Comparison of ENCODE assay signal across 21 cellular contexts in the genomic region with DNA sequence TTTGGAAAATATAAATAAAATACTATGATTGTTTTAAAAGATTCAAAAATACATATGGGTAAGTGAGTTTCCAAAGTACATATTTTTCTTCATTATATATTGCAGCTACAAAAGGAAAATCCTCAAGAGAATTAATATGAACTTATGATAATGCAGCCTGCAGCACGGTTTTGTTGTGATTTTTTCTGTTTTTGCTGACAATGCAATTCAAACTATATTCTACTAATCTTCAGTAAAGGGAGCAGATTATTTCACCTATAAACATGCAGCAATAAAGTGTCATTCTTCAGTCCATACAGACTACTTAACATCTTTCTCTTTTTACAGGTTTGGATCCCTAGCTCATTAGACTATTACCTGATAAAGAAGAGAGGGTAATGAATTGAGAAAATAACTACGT.
DNase-seq lines count a peak whose midpoint lies in the region; ATAC-seq, FAIRE-seq and TF ChIP-seq lines count a peak whose summit lies in the region.
"Had no signal": no experiment of that assay in that cellular context is flagged by ENCODE, and none has a peak within 500 bp of the region (broad histone marks: within the 10 kb centered on the region; RNA-seq: fewer than 3 reads in every experiment).

No MANE protein-coding gene starts in this region.

- in situ Hi-C loops in HepG2 (cut with HindIII; ENCODE audit: extremely low pct_ligation_motif_present, low pct_unique_long_range_greater_than_20kb), result no loop called here

- no peaks in the 10 kb centered on the region for H4K20me1 ChIP-seq in HepG2 (ENCODE audit: insufficient read depth, low read length)

- no peak overlapping the region for H3K9ac ChIP-seq in HepG2 (ENCODE audit: insufficient read depth, low read depth, low read length)

- CTCF ChIA-PET in HepG2 (lab: Yijun Ruan, JAX; ENCODE audit: low intra/inter-chr PET ratio, low total read pairs), result no interaction called here

- H3K36me3 Mint-ChIP-seq in brain (no peaks in the 10 kb centered on the region), nephron (ENCODE audit: low read depth) (no peaks in the 10 kb centered on the region)

- BruUV-seq in HepG2 (replicated peaks; lab: Mats Ljungman, UMichigan), result no TSS peak

- H2AFZ ChIP-seq in HepG2 (ENCODE audit: low read length), result no peak overlapping the region

- TF ChIP-seq CTCF in HepG2 (CRISPR knock-in tag; IDR thresholded peaks at IDR 0.05) (no peak), right lobe of liver (IDR thresholded peaks at IDR 0.05) (no peak), brain (conservative IDR thresholded peaks at IDR 0.05) (no peak), nephron (IDR thresholded peaks at IDR 0.05; ENCODE audit: unreplicated experiment in 3 of 3) (no peak)

- ATAC-seq in HepG2 (no peak), right lobe of liver (no peak), aorta (ENCODE audit: low FRiP score) (peak; percentile 38)
- ATAC-seq: HCT116 had no signal

- no peaks in the 10 kb centered on the region for H3K36me3 ChIP-seq in HepG2 (replicated peaks in 1 of 2; ENCODE audit: control insufficient read depth in 1 of 2, insufficient read depth in 2 of 2, low read length in 2 of 2)
- H3K36me3 ChIP-seq in right lobe of liver, result no peaks in the 10 kb centered on the region
- H3K36me3 ChIP-seq in aorta (ENCODE audit: control insufficient read depth in 1 of 2, insufficient read depth in 2 of 2, low read length in 1 of 2), result no peaks in the 10 kb centered on the region

- DNase-seq in HepG2 (ENCODE audit: low spot score) (no peak), right lobe of liver (no peak), aorta (no peak), head of caudate nucleus (no peak), NCI-H2107 treated with DMSO at 0.1 percent for 48 hours (lab: John Stamatoyannopoulos, UW; ENCODE audit: unreplicated experiment) (no peak)
- DNase-seq in stimulated activated CD4-positive, alpha-beta T cell treated with anti-CD3 and anti-CD28 coated beads, Interleukin-2, amount 100 ng/mL, for 24 hours, result no peak
- DNase-seq: 8988T; ACHN; CD4-positive, alpha-beta T cell; DMS153; DMS79 treated with DMSO at 0.1 percent for 48 hours; EL; GDM1 had no signal

- no peak for TF ChIP-seq POLR2A in HepG2 (IDR thresholded peaks at IDR 0.05; ENCODE audit: insufficient read depth in 1 of 2, low read depth in 2 of 2, low read length in 2 of 2)
- TF ChIP-seq POLR2A in right lobe of liver (IDR thresholded peaks at IDR 0.05), result no peak

- WGBS in HepG2 (ENCODE audit: low lambda C conversion rate), result 13% methylated on average over 2 of the region's 2 CpGs
- WGBS in right lobe of liver (ENCODE audit: insufficient coverage, low coverage, low lambda C conversion rate, missing lambda C conversion rate), result 49% methylated on average over 2 of the region's 2 CpGs
- 40 to 54% methylated on average over 2 of the region's 2 CpGs for WGBS in aorta, 2 donors

- POLR2A ChIA-PET in HepG2 (lab: Yijun Ruan, JAX), result no interaction called here

- H3K27ac ChIP-seq in HepG2 (ENCODE audit: extremely low read length, insufficient read depth, low read length) (no peak overlapping the region), right lobe of liver (no peak overlapping the region), aorta (ENCODE audit: low read depth in 1 of 2, low read length in 2 of 2) (no peak overlapping the region)
- H3K27ac ChIP-seq: HL-60 had no signal

- H3K79me2 ChIP-seq in HepG2 (ENCODE audit: insufficient read depth, low read length), result no peaks in the 10 kb centered on the region

- H3K9me3 Mint-ChIP-seq in brain (no peaks in the 10 kb centered on the region), nephron (no peaks in the 10 kb centered on the region)
- H3K9me3 Mint-ChIP-seq: CD4-positive, alpha-beta T cell had no signal

- H3K4me3 Mint-ChIP-seq in brain (peak overlapping the region; percentile 23 to 83 (median 75)), nephron (peak overlapping the region; percentile 74 to 88 (median 86))
- H3K4me3 Mint-ChIP-seq: CD4-positive, alpha-beta T cell; IgD-negative memory B cell had no signal

- intact Hi-C loops in HepG2 (cut with micrococcal nuclease; ENCODE audit: unreplicated experiment), result no loop called here
- intact Hi-C loops in right lobe of liver (cut with DNase I), result no loop called here
- intact Hi-C loops in aorta (cut with DNase I), result no loop called here
- intact Hi-C loops in head of caudate nucleus (cut with DNase I), result no loop called here

- H3K4me1 ChIP-seq in HepG2 (ENCODE audit: insufficient read depth, low read length) (no peaks in the 10 kb centered on the region), right lobe of liver (no peaks in the 10 kb centered on the region), aorta (ENCODE audit: control insufficient read depth in 1 of 2, insufficient read depth in 2 of 2, low read length in 2 of 2) (no peaks in the 10 kb centered on the region)

- no peak for TF ChIP-seq RAD21 in HepG2 (CRISPR knock-in tag; IDR thresholded peaks at IDR 0.05)

- H3K27ac Mint-ChIP-seq in brain (peak overlapping the region; percentile 34 to 82 (median 41)), nephron (peak overlapping the region; percentile 85 to 96 (median 95))
- H3K27ac Mint-ChIP-seq: CD4-positive, alpha-beta T cell; IgD-negative memory B cell had no signal

- no peaks in the 10 kb centered on the region for H3K9me3 ChIP-seq in HepG2 (ENCODE audit: low read length)
- H3K9me3 ChIP-seq in right lobe of liver, result no peaks in the 10 kb centered on the region
- H3K9me3 ChIP-seq in aorta (ENCODE audit: control insufficient read depth, low read length), result no peaks in the 10 kb centered on the region

- H3K27me3 Mint-ChIP-seq in brain, result peaks cover 4% of the 10 kb centered on the region
- no peaks in the 10 kb centered on the region for H3K27me3 Mint-ChIP-seq in nephron (ENCODE audit: low read depth)
- H3K27me3 Mint-ChIP-seq: CD4-positive, alpha-beta T cell; IgD-negative memory B cell had no signal

- no peak overlapping the region for H3K4me2 ChIP-seq in HepG2 (ENCODE audit: low read depth, low read length)

- FAIRE-seq in HepG2 (lab: Jason Lieb, UNC), result no peak
- FAIRE-seq: GM12892, GM19239, H54 had no signal

- no peak for TF ChIP-seq EP300 in HepG2 (IDR thresholded peaks at IDR 0.05; ENCODE audit: low read depth in 2 of 2, low read length in 2 of 2)
- TF ChIP-seq EP300 in HepG2 (CRISPR knock-in tag; IDR thresholded peaks at IDR 0.05; ENCODE audit: borderline replicate concordance), result no peak

- H3K27me3 ChIP-seq in HepG2 (ENCODE audit: control insufficient read depth in 1 of 2, insufficient read depth in 2 of 2, low read length in 2 of 2) (no peaks in the 10 kb centered on the region), right lobe of liver (no peaks in the 10 kb centered on the region), aorta (ENCODE audit: control insufficient read depth in 1 of 2, insufficient read depth in 2 of 2, low read length in 1 of 2) (no peaks in the 10 kb centered on the region)

- peaks cover 25% of the 10 kb centered on the region for H3K4me1 Mint-ChIP-seq in brain
- peaks cover 17% of the 10 kb centered on the region for H3K4me1 Mint-ChIP-seq in nephron
- H3K4me1 Mint-ChIP-seq: IgD-negative memory B cell had no signal

- no peak overlapping the region for H3K4me3 ChIP-seq in HepG2 (replicated peaks in 1 of 3; ENCODE audit: insufficient read depth in 1 of 3, low read depth in 2 of 3, low read length in 3 of 3)
- no peak overlapping the region for H3K4me3 ChIP-seq in right lobe of liver
- H3K4me3 ChIP-seq in aorta (ENCODE audit: low read length in 2 of 2), result no peak overlapping the region

TF ChIP-seq in HepG2, 621 proteins besides CTCF, POLR2A, EP300 and RAD21:
- TF ChIP-seq ZNF317 (CRISPR knock-in tag; IDR thresholded peaks at IDR 0.05), result no peak
- TF ChIP-seq MAFF (IDR thresholded peaks at IDR 0.05; ENCODE audit: low read depth, low read length), result peak; percentile 95
- peak; percentile 88 to 97 for TF ChIP-seq MAFK (conservative IDR thresholded peaks at IDR 0.05 in 1 of 2, IDR thresholded peaks at IDR 0.05 in 1 of 2; ENCODE audit: low read length in 2 of 2)
- TF ChIP-seq ZZZ3 (CRISPR knock-in tag; IDR thresholded peaks at IDR 0.05; ENCODE audit: borderline replicate concordance), result no peak
